In genomic region chr1:15313012-15313411, GRCh38 we compare ENCODE assay signal across 22 cellular contexts.
DNase-seq lines count a peak whose midpoint lies in the region; ATAC-seq, FAIRE-seq and TF ChIP-seq lines count a peak whose summit lies in the region.
"Had no signal": no experiment of that assay in that cellular context is flagged by ENCODE, and none has a peak within 500 bp of the region (broad histone marks: within the 10 kb centered on the region; RNA-seq: fewer than 3 reads in every experiment).

No MANE protein-coding gene starts in this region.

- H3K27me3 ChIP-seq in H7 (ENCODE audit: control insufficient read depth, insufficient read depth, low read length) = peaks cover 5% of the 10 kb centered on the region; the same call in 1 of the 2 replicates
- peaks cover 35 to 64% of the 10 kb centered on the region in 2 experiments; a peak in 4 of 5 replicates for H3K27me3 ChIP-seq in K562 (ENCODE audit: control insufficient read depth in 2 of 2, insufficient read depth in 2 of 2, low read length in 2 of 2)
- H3K27me3 ChIP-seq: BLaER1 had no signal

- no peak for DNase-seq in activated naive CD4-positive, alpha-beta T cell (lab: John Stamatoyannopoulos, UW)
- DNase-seq in H7 (peak; percentile 23), K562 (ENCODE audit: extremely low read depth in 1 of 4, low spot score in 3 of 4) (no peak), UCSD-AML1 (lab: John Stamatoyannopoulos, UW; ENCODE audit: unreplicated experiment) (no peak), OCI-M2 (lab: John Stamatoyannopoulos, UW; ENCODE audit: unreplicated experiment) (no peak)
- DNase-seq: Caco-2; CD4-positive, CD25-positive, alpha-beta regulatory T cell; CD8-positive, alpha-beta T cell; DMS153; DND-41; GM23248; H9 had no signal

- in situ Hi-C loops in K562 (cut with MboI) = no loop called here

- H3K4me3 ChIP-seq in H7 (ENCODE audit: insufficient read depth, low read depth, low read length) (no peak overlapping the region), K562 (no peak overlapping the region)
- H3K4me3 ChIP-seq: BLaER1, GM23248 had no signal

- intact Hi-C loops in K562 (cut with micrococcal nuclease) = no loop called here

- no peaks in the 10 kb centered on the region for H3K9me1 ChIP-seq in K562 (ENCODE audit: control insufficient read depth, insufficient read depth, low read length)

- TF ChIP-seq POLR2A in K562 (conservative IDR thresholded peaks at IDR 0.05) = no peak

- TF ChIP-seq EP300 in K562 (IDR thresholded peaks at IDR 0.05; ENCODE audit: low read length) = no peak

- TF ChIP-seq CTCF in K562 (IDR thresholded peaks at IDR 0.05 in 2 of 3, conservative IDR thresholded peaks at IDR 0.05 in 1 of 3; ENCODE audit: insufficient read depth in 2 of 3, low read depth in 1 of 3, low read length in 3 of 3) = no peak

- H4K20me1 ChIP-seq in K562 (replicated peaks; ENCODE audit: control insufficient read depth, insufficient read depth, low read length) = no peaks in the 10 kb centered on the region
- H4K20me1 ChIP-seq: BLaER1 had no signal

- no peaks in the 10 kb centered on the region; a peak in 1 of 5 replicates for H3K4me1 ChIP-seq in K562 (replicated peaks in 1 of 2; ENCODE audit: control insufficient read depth in 2 of 2, insufficient read depth in 2 of 2, low read length in 2 of 2)
- H3K4me1 ChIP-seq: BLaER1 had no signal

- H3K27ac Mint-ChIP-seq in activated naive CD4-positive, alpha-beta T cell treated with anti-CD3 and anti-CD28 coated beads, Interleukin-2, amount 50 U/mL, for 24 hours = peak overlapping the region; percentile 46
- H3K27ac Mint-ChIP-seq: B cell; CD4-positive, CD25-positive, alpha-beta regulatory T cell; CD8-positive, alpha-beta T cell; H9 had no signal

- no peaks in the 10 kb centered on the region for H3K4me1 Mint-ChIP-seq in activated naive CD4-positive, alpha-beta T cell treated with anti-CD3 and anti-CD28 coated beads, Interleukin-2, amount 50 U/mL, for 24 hours
- H3K4me1 Mint-ChIP-seq: B cell; CD4-positive, CD25-positive, alpha-beta regulatory T cell had no signal

- no peak overlapping the region for H3K9ac ChIP-seq in K562 (ENCODE audit: insufficient read depth in 1 of 2, low read depth in 2 of 2, low read length in 2 of 2)
- H3K9ac ChIP-seq: BLaER1, GM23248 had no signal

- POLR2A ChIA-PET in K562 (lab: Yijun Ruan, JAX) = no interaction called here

- no peak for ATAC-seq in K562
- ATAC-seq: CD8-positive, alpha-beta T cell; HCT116 had no signal

- no peaks in the 10 kb centered on the region for H3K79me2 ChIP-seq in K562 (ENCODE audit: control insufficient read depth, insufficient read depth, low read length)

- no peaks in the 10 kb centered on the region for H3K36me3 Mint-ChIP-seq in activated naive CD4-positive, alpha-beta T cell treated with anti-CD3 and anti-CD28 coated beads, Interleukin-2, amount 50 U/mL, for 24 hours
- H3K36me3 Mint-ChIP-seq: CD4-positive, CD25-positive, alpha-beta regulatory T cell; CD8-positive, alpha-beta T cell had no signal

- H3K36me3 ChIP-seq in H7 (replicated peaks; ENCODE audit: control insufficient read depth, insufficient read depth, low read length) = no peaks in the 10 kb centered on the region
- H3K36me3 ChIP-seq in K562 (ENCODE audit: control insufficient read depth, insufficient read depth, low read length) = no peaks in the 10 kb centered on the region
- H3K36me3 ChIP-seq: BLaER1 had no signal

- H2AFZ ChIP-seq in K562 (ENCODE audit: low read depth, low read length) = no peak overlapping the region
- H2AFZ ChIP-seq: GM23248 had no signal

- no peak overlapping the region for H3K27ac ChIP-seq in K562 (ENCODE audit: extremely low read depth, low read depth, low read length)
- H3K27ac ChIP-seq: 22Rv1, BLaER1, C4-2B, GM23248 had no signal

- 10% methylated on average over 6 of the region's 6 CpGs for WGBS in K562 (ENCODE audit: insufficient coverage, low coverage, missing lambda C conversion rate)

- H3K4me2 ChIP-seq in K562 (ENCODE audit: insufficient read depth, low read length) = no peak overlapping the region
- H3K4me2 ChIP-seq: BLaER1 had no signal

- CTCF ChIA-PET in K562 (lab: Yijun Ruan, JAX; ENCODE audit: low intra/inter-chr PET ratio) = no interaction called here

- no peak for FAIRE-seq in K562 (lab: Jason Lieb, UNC)
- FAIRE-seq: A204.1, G401.6, GM19239, H1 had no signal

- H3K4me3 Mint-ChIP-seq in activated naive CD4-positive, alpha-beta T cell treated with anti-CD3 and anti-CD28 coated beads, Interleukin-2, amount 50 U/mL, for 24 hours = no peak overlapping the region
- H3K4me3 Mint-ChIP-seq: B cell; CD4-positive, CD25-positive, alpha-beta regulatory T cell; CD8-positive, alpha-beta T cell; H9 had no signal

- no TSS peak for BruUV-seq in K562 (replicated peaks; lab: Mats Ljungman, UMichigan)

- H3K27me3 Mint-ChIP-seq in activated naive CD4-positive, alpha-beta T cell treated with anti-CD3 and anti-CD28 coated beads, Interleukin-2, amount 50 U/mL, for 24 hours = no peaks in the 10 kb centered on the region

- no peaks in the 10 kb centered on the region for H3K9me3 Mint-ChIP-seq in activated naive CD4-positive, alpha-beta T cell treated with anti-CD3 and anti-CD28 coated beads, Interleukin-2, amount 50 U/mL, for 24 hours
- H3K9me3 Mint-ChIP-seq: CD8-positive, alpha-beta T cell; H9 had no signal

- H3K9me3 ChIP-seq in K562 (replicated peaks; ENCODE audit: control insufficient read depth, insufficient read depth, low read depth, low read length) = peaks cover 4% of the 10 kb centered on the region; the same call in 1 of the 2 replicates
- H3K9me3 ChIP-seq: BLaER1, Caco-2 had no signal

- no peak for TF ChIP-seq RAD21 in K562 (CRISPR knock-in tag; conservative IDR thresholded peaks at IDR 0.05 in 1 of 2, IDR thresholded peaks at IDR 0.05 in 1 of 2)

TF ChIP-seq in K562, 482 proteins besides CTCF, POLR2A, EP300 and RAD21:
- no peak for TF ChIP-seq NEUROD1 (IDR thresholded peaks at IDR 0.05; ENCODE audit: borderline replicate concordance, low read depth, low read length, partially characterized antibody)
- TF ChIP-seq CBFA2T2 (conservative IDR thresholded peaks at IDR 0.05) = peak; percentile 43
- peak; percentile 84 for TF ChIP-seq RAD51 (IDR thresholded peaks at IDR 0.05; ENCODE audit: borderline replicate concordance, low read depth)
- TF ChIP-seq ZNF140 (CRISPR knock-in tag; IDR thresholded peaks at IDR 0.05) = no peak
- peak; percentile 81; the same call in 1 of the 2 replicates for TF ChIP-seq TOE1 (IDR thresholded peaks at IDR 0.05; ENCODE audit: borderline replicate concordance)
- TF ChIP-seq TOE1 (CRISPR knock-in tag; IDR thresholded peaks at IDR 0.05; ENCODE audit: borderline replicate concordance, low read depth) = no peak
- peak; percentile 68 for TF ChIP-seq TFE3 (CRISPR knock-in tag; IDR thresholded peaks at IDR 0.05)
- TF ChIP-seq SMARCA4 (IDR thresholded peaks at IDR 0.05) = no peak
- TF ChIP-seq BHLHE40 (IDR thresholded peaks at IDR 0.05; ENCODE audit: low read length) = 0 out of 2 replicates have a peak, but pooled peaks have one; percentile 48
- TF ChIP-seq SRSF1 (IDR thresholded peaks at IDR 0.05; ENCODE audit: low read depth, low read length) = no peak
- TF ChIP-seq LCOR (CRISPR knock-in tag; IDR thresholded peaks at IDR 0.05) = no peak
- no peak for TF ChIP-seq PREB (CRISPR knock-in tag; IDR thresholded peaks at IDR 0.05)
- no peak for TF ChIP-seq DLX4 (CRISPR knock-in tag; IDR thresholded peaks at IDR 0.05)
TF ChIP-seq in K562: peak in this region for 5.
